Comparison of ENCODE assay signal across 21 cellular contexts in genomic region chr7:148330822-148331221, GRCh38.
"Had no signal": no experiment of that assay in that cellular context is flagged by ENCODE, and none has a peak within 500 bp of the region (broad histone marks: within the 10 kb centered on the region; RNA-seq: fewer than 3 reads in every experiment).

No MANE protein-coding gene starts in this region.

- H3K36me3 Mint-ChIP-seq: natural killer cell had no signal

- H2AFZ ChIP-seq: parathyroid adenoma had no signal

- H3K9me3 ChIP-seq: prostate gland, spleen had no signal

- ATAC-seq: esophagus mucosa; left lobe of liver; natural killer cell; sciatic nerve; stimulated activated naive B cell treated with anti-CD40 and anti-IgM and Interleukin-4, amounts not matched to agents 10 μg/mL and 1 μg/mL and 100 μg/mL, for 72 hours had no signal

- H3K4me1 ChIP-seq: parathyroid adenoma, prostate gland, spleen had no signal

- H3K27me3 ChIP-seq: dorsolateral prefrontal cortex had no signal

- H3K79me2 ChIP-seq: parathyroid adenoma had no signal

- H3K4me3 Mint-ChIP-seq: mesothelial cell of epicardium; natural killer cell; neural crest cell; stimulated activated naive B cell treated with anti-CD40 and anti-IgM and Interleukin-4, amounts not matched to agents 10 μg/mL and 1 μg/mL and 100 μg/mL, for 72 hours had no signal

- H3K9ac ChIP-seq: parathyroid adenoma had no signal

- DNase-seq: cortex of kidney; dorsolateral prefrontal cortex; effector CD8-positive, alpha-beta T cell; islet precursor cell; mammary epithelial cell; natural killer cell; occipital lobe; spleen; stimulated activated CD4-positive, alpha-beta T cell treated with anti-CD3 and anti-CD28 coated beads, Interleukin-15, amount 100 ng/mL, for 24 hours; stimulated activated CD4-positive, alpha-beta T cell treated with anti-CD3 and anti-CD28 coated beads, Interleukin-1b, Interleukin-23, amount 100 ng/mL, for 48 hours; stimulated activated CD4-positive, alpha-beta T cell treated with anti-CD3 and anti-CD28 coated beads, Interleukin-4, amount 100 ng/mL, for 24 hours; stimulated activated naive B cell treated with anti-CD40 and anti-IgM and Interleukin-4, amounts not matched to agents 10 μg/mL and 1 μg/mL and 100 μg/mL, for 72 hours; trophoblast cell had no signal

- H3K4me3 ChIP-seq: dorsolateral prefrontal cortex, prostate gland, spleen had no signal

- H3K36me3 ChIP-seq: prostate gland, spleen had no signal

- FAIRE-seq: frontal cortex had no signal

- H3K27ac Mint-ChIP-seq: mesothelial cell of epicardium; natural killer cell; stimulated activated naive B cell treated with anti-CD40 and anti-IgM and Interleukin-4, amounts not matched to agents 10 μg/mL and 1 μg/mL and 100 μg/mL, for 72 hours had no signal

- H3K27ac ChIP-seq: dorsolateral prefrontal cortex, parathyroid adenoma, prostate gland, spleen had no signal
